In the genomic region with DNA sequence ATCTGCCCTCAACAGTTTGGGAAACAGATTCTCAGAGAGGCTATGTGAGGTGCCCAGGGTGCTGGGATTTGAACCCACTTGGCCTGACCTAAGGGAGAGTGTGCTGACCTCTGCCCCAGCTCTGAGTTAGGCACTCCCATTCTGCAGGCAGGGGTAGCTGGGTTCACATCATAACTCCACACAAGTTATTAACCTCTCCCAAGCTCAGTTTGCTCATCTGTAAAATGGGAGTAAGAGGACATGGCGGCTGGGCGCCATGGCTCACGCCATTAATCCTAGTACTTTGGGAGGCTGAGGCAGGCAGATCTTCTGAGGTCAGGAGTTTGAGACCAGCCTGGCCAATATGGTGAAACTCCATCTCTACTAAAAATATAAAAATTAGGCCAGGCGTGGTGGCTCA, we compare ENCODE assay signal across 2 cellular contexts.
TF ChIP-seq lines count a peak whose summit lies in the region.

No MANE protein-coding gene starts in this region.

TF ChIP-seq in HepG2, 621 proteins besides CTCF, POLR2A, EP300 and RAD21:
- TF ChIP-seq TCF7L2 (IDR thresholded peaks at IDR 0.05; ENCODE audit: low read depth, low read length) (no peak), ZNF382 (CRISPR knock-in tag; IDR thresholded peaks at IDR 0.05; ENCODE audit: borderline replicate concordance) (no peak), ZMYM3 (CRISPR knock-in tag; IDR thresholded peaks at IDR 0.05) (peak; percentile 70; the same call in 1 of the 2 replicates), CHD4 (IDR thresholded peaks at IDR 0.05; ENCODE audit: borderline replicate concordance, low read length) (0 out of 2 replicates have a peak, but pooled peaks have one; percentile 59), ZNF629 (CRISPR knock-in tag; conservative IDR thresholded peaks at IDR 0.05) (peak; percentile 92)
- TF ChIP-seq, protein P1, sequence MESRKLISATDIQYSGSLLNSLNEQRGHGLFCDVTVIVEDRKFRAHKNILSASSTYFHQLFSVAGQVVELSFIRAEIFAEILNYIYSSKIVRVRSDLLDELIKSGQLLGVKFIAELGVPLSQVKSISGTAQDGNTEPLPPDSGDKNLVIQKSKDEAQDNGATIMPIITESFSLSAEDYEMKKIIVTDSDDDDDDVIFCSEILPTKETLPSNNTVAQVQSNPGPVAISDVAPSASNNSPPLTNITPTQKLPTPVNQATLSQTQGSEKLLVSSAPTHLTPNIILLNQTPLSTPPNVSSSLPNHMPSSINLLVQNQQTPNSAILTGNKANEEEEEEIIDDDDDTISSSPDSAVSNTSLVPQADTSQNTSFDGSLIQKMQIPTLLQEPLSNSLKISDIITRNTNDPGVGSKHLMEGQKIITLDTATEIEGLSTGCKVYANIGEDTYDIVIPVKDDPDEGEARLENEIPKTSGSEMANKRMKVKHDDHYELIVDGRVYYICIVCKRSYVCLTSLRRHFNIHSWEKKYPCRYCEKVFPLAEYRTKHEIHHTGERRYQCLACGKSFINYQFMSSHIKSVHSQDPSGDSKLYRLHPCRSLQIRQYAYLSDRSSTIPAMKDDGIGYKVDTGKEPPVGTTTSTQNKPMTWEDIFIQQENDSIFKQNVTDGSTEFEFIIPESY (CRISPR knock-in tag; IDR thresholded peaks at IDR 0.05): 0 out of 2 replicates have a peak, but pooled peaks have one; percentile 31

TF ChIP-seq in K562, 482 proteins besides CTCF, POLR2A, EP300 and RAD21:
- TF ChIP-seq ZNF121 (CRISPR knock-in tag; conservative IDR thresholded peaks at IDR 0.05) (0 out of 2 replicates have a peak, but pooled peaks have one; percentile 5), RBM17 (IDR thresholded peaks at IDR 0.05; ENCODE audit: borderline replicate concordance, low read depth, low read length) (no peak), HDAC2 (IDR thresholded peaks at IDR 0.05) (peak; percentile 30; the same call in 1 of the 2 replicates), ZNF766 (CRISPR knock-in tag; conservative IDR thresholded peaks at IDR 0.05) (no peak), BCOR (IDR thresholded peaks at IDR 0.05) (peak; percentile 95), SMARCA5 (IDR thresholded peaks at IDR 0.05) (peak; percentile 85), RBM22 (IDR thresholded peaks at IDR 0.05; ENCODE audit: low read depth, low read length, poor library complexity, severe bottlenecking) (no peak), ZNF583 (CRISPR knock-in tag; IDR thresholded peaks at IDR 0.05) (no peak), ADNP (tag; IDR thresholded peaks at IDR 0.05) (peak; percentile 75; the same call in 1 of the 2 replicates), RCOR1 (IDR thresholded peaks at IDR 0.05; ENCODE audit: borderline replicate concordance in 1 of 2, low read depth in 2 of 2, low read length in 2 of 2) (peak in 1 of 2 experiments; percentile 16; a peak in 1 of 4 replicates), RBM25 (IDR thresholded peaks at IDR 0.05; ENCODE audit: low read depth, low read length, severe bottlenecking) (peak; percentile 87), CBX1 (IDR thresholded peaks at IDR 0.05; ENCODE audit: low read depth) (0 out of 2 replicates have a peak, but pooled peaks have one; percentile 45), KDM1A (IDR thresholded peaks at IDR 0.05) (peak; percentile 59 to 72; a peak in 3 of 4 replicates), CHD4 (IDR thresholded peaks at IDR 0.05; ENCODE audit: insufficient read depth, insufficient replicate concordance, low read depth, low read length, poor library complexity, severe bottlenecking) (peak; percentile 67)
- TF ChIP-seq, protein P2, sequence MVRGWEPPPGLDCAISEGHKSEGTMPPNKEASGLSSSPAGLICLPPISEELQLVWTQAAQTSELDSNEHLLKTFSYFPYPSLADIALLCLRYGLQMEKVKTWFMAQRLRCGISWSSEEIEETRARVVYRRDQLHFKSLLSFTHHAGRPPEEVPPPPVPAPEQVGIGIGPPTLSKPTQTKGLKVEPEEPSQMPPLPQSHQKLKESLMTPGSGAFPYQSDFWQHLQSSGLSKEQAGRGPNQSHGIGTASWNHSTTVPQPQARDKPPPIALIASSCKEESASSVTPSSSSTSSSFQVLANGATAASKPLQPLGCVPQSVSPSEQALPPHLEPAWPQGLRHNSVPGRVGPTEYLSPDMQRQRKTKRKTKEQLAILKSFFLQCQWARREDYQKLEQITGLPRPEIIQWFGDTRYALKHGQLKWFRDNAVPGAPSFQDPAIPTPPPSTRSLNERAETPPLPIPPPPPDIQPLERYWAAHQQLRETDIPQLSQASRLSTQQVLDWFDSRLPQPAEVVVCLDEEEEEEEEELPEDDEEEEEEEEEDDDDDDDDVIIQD (CRISPR knock-in tag; IDR thresholded peaks at IDR 0.05): no peak
- TF ChIP-seq, protein P1 (CRISPR knock-in tag; IDR thresholded peaks at IDR 0.05): peak; percentile 97
